Comparison of ENCODE assay signal across 12 cellular contexts in genomic region chr1:42930178-42931107, GRCh38. TPM values are rescaled to one million over a fixed set of nuclear protein-coding genes. Genes with fewer than 3 reads are reported as not detected.
DNase-seq lines count a peak whose midpoint lies in the region; ATAC-seq, FAIRE-seq and TF ChIP-seq lines count a peak whose summit lies in the region.
"Had no signal": no experiment of that assay in that cellular context is flagged by ENCODE, and none has a peak within 500 bp of the region (broad histone marks: within the 10 kb centered on the region; RNA-seq: fewer than 3 reads in every experiment).

No MANE protein-coding gene starts in this region.

- DNase-seq in CD8-positive, alpha-beta T cell: no peak
- no peak for DNase-seq in HFFc6
- no peak for DNase-seq in GM12878 (ENCODE audit: low read depth, low spot score)
- DNase-seq in osteoblast (ENCODE audit: insufficient read length, low spot score, missing footprints): peak; percentile 43
- no peak for DNase-seq in SKM-1 treated with dmso at 0.1 percent for 144 hours (lab: John Stamatoyannopoulos, UW; ENCODE audit: unreplicated experiment)
- DNase-seq: DMS 273 treated with DMSO at 0.1 percent for 48 hours, NCI-H2171 treated with DMSO at 0.1 percent for 48 hours, testis had no signal

- peaks cover 65% of the 10 kb centered on the region for H3K4me1 Mint-ChIP-seq in CD8-positive, alpha-beta T cell (ENCODE audit: low read depth)
- H3K4me1 Mint-ChIP-seq in HFFc6 (ENCODE audit: low read depth): peaks cover 36% of the 10 kb centered on the region

- peak overlapping the region; percentile 70 for H3K4me3 Mint-ChIP-seq in CD8-positive, alpha-beta T cell
- no peak overlapping the region for H3K4me3 Mint-ChIP-seq in HFFc6
- H3K4me3 Mint-ChIP-seq: nephron progenitor cell had no signal

- no peak for TF ChIP-seq CTCF in CD8-positive, alpha-beta T cell (IDR thresholded peaks at IDR 0.05)
- TF ChIP-seq CTCF in HFFc6 (IDR thresholded peaks at IDR 0.05) (no peak), GM12878 (IDR thresholded peaks at IDR 0.05 in 2 of 3, conservative IDR thresholded peaks at IDR 0.05 in 1 of 3; ENCODE audit: control insufficient read depth in 2 of 3, extremely low read depth in 1 of 3, insufficient read depth in 1 of 3, low read depth in 3 of 3, low read length in 3 of 3) (no peak), osteoblast (IDR thresholded peaks at IDR 0.05; ENCODE audit: extremely low read depth, low read depth, low read length) (no peak)

- WGBS in GM12878 (ENCODE audit: insufficient coverage, insufficient replicate concordance, low lambda C conversion rate, missing lambda C conversion rate): 95% methylated on average over 25 of the region's 25 CpGs

- H3K79me2 ChIP-seq in GM12878 (ENCODE audit: control insufficient read depth, insufficient read depth, low read length) (peaks cover 58% of the 10 kb centered on the region), osteoblast (ENCODE audit: insufficient read depth, low read length) (peaks cover 37% of the 10 kb centered on the region)

- H3K27me3 Mint-ChIP-seq in CD8-positive, alpha-beta T cell (ENCODE audit: low read depth): no peaks in the 10 kb centered on the region
- H3K27me3 Mint-ChIP-seq in HFFc6 (ENCODE audit: insufficient read depth): peaks cover 7% of the 10 kb centered on the region

- TF ChIP-seq EP300 in GM12878 (IDR thresholded peaks at IDR 0.05; ENCODE audit: borderline replicate concordance in 1 of 2, control insufficient read depth in 1 of 2, low read depth in 2 of 2, low read length in 2 of 2): no peak

- peak overlapping the region; percentile 43 for H3K4me3 ChIP-seq in CD8-positive, alpha-beta T cell (ENCODE audit: low read depth, low read length)
- H3K4me3 ChIP-seq in GM12878 (0 out of 2 replicates have a peak overlapping the region, but pooled peaks have one; percentile 17), osteoblast (ENCODE audit: insufficient read depth, low read length) (no peak overlapping the region)
- H3K4me3 ChIP-seq: testis had no signal

- H3K9me3 Mint-ChIP-seq in CD8-positive, alpha-beta T cell: no peaks in the 10 kb centered on the region
- H3K9me3 Mint-ChIP-seq in HFFc6: no peaks in the 10 kb centered on the region
- H3K9me3 Mint-ChIP-seq: nephron progenitor cell had no signal

- H3K27ac ChIP-seq in CD8-positive, alpha-beta T cell (ENCODE audit: low read depth, low read length): peak overlapping the region; percentile 63
- H3K27ac ChIP-seq in GM12878 (ENCODE audit: control insufficient read depth, insufficient read depth) (peak overlapping the region; percentile 95), osteoblast (ENCODE audit: low read depth, low read length) (no peak overlapping the region)
- H3K27ac ChIP-seq: testis had no signal

- H3K27me3 ChIP-seq in CD8-positive, alpha-beta T cell (ENCODE audit: insufficient read depth, low read length): no peaks in the 10 kb centered on the region
- H3K27me3 ChIP-seq in GM12878 (replicated peaks in 1 of 2; ENCODE audit: control insufficient read depth in 2 of 2, insufficient read depth in 2 of 2, low read length in 1 of 2) (no peaks in the 10 kb centered on the region), osteoblast (ENCODE audit: insufficient read depth, low read length) (no peaks in the 10 kb centered on the region)
- H3K27me3 ChIP-seq: testis had no signal

- peaks cover 42% of the 10 kb centered on the region for H3K36me3 ChIP-seq in CD8-positive, alpha-beta T cell (ENCODE audit: insufficient read depth, low read length)
- H3K36me3 ChIP-seq in GM12878 (ENCODE audit: control insufficient read depth in 2 of 2, insufficient read depth in 2 of 2, low read length in 1 of 2): peaks cover 62 to 73% of the 10 kb centered on the region in 2 experiments
- peaks cover 54% of the 10 kb centered on the region for H3K36me3 ChIP-seq in osteoblast (ENCODE audit: insufficient read depth, low read length)

- in situ Hi-C loops in GM12878 (cut with MboI): no loop called here

- SMC1A ChIA-PET in GM12878 (lab: Charles Lee; ENCODE audit: uncharacterized antibody, unreplicated experiment): no interaction called here

- RAD21 ChIA-PET in GM12878 (lab: Charles Lee; ENCODE audit: unreplicated experiment): no interaction called here

- peak overlapping the region; percentile 67; the same call in 1 of the 2 replicates for H3K9ac ChIP-seq in GM12878 (ENCODE audit: control insufficient read depth, insufficient read depth, low read length)

- no peak for FAIRE-seq in GM12878 (lab: Jason Lieb, UNC)

- H3K9me3 ChIP-seq in CD8-positive, alpha-beta T cell (ENCODE audit: low read length): no peaks in the 10 kb centered on the region
- H3K9me3 ChIP-seq in GM12878 (replicated peaks; ENCODE audit: control insufficient read depth, insufficient read depth, low read length) (no peaks in the 10 kb centered on the region), osteoblast (ENCODE audit: low read depth, low read length) (no peaks in the 10 kb centered on the region)
- H3K9me3 ChIP-seq: testis had no signal

- no TSS peak for BruUV-seq in GM12878 (replicated peaks; lab: Mats Ljungman, UMichigan)

- POLR2A ChIA-PET in CD8-positive, alpha-beta T cell (lab: Charles Lee): no interaction called here
- POLR2A ChIA-PET in GM12878 (lab: Charles Lee): no interaction called here

- H3K4me2 ChIP-seq in GM12878 (ENCODE audit: control insufficient read depth, insufficient read depth): peak overlapping the region; percentile 91
- H3K4me2 ChIP-seq in osteoblast (ENCODE audit: insufficient read depth, low read length): no peak overlapping the region

- H4K20me1 ChIP-seq in GM12878 (ENCODE audit: control insufficient read depth, insufficient read depth): no peaks in the 10 kb centered on the region
- H4K20me1 ChIP-seq in osteoblast (ENCODE audit: insufficient read depth, low read length): no peaks in the 10 kb centered on the region

- no peak overlapping the region for H2AFZ ChIP-seq in GM12878 (ENCODE audit: control insufficient read depth, low read depth, low read length)
- no peak overlapping the region for H2AFZ ChIP-seq in osteoblast (ENCODE audit: low read length)

- no peak for ATAC-seq in CD8-positive, alpha-beta T cell
- ATAC-seq in GM12878: no peak
- no peak for ATAC-seq in GM19467 (IDR thresholded peaks at IDR 0.05; ENCODE audit: unreplicated experiment)
- no peak for ATAC-seq in HG03342 (IDR thresholded peaks at IDR 0.05; ENCODE audit: unreplicated experiment)
- ATAC-seq in GM18498 (IDR thresholded peaks at IDR 0.05; ENCODE audit: unreplicated experiment): no peak

- CTCF ChIA-PET in CD8-positive, alpha-beta T cell (lab: Charles Lee): interaction anchor here (0.9 kb wide), 1 partner anchor 143 kb away, joined by 4 read pairs; no protein-coding TSS in a partner anchor
- CTCF ChIA-PET in GM12878 (lab: Yijun Ruan, JAX): interaction anchor here (2.4 kb wide), 1 partner anchor 143 kb away, joined by 24 read pairs; no protein-coding TSS in a partner anchor

- peaks cover 70% of the 10 kb centered on the region for H3K36me3 Mint-ChIP-seq in CD8-positive, alpha-beta T cell
- peaks cover 43% of the 10 kb centered on the region for H3K36me3 Mint-ChIP-seq in HFFc6 (ENCODE audit: low read depth)

- TF ChIP-seq POLR2A in GM12878 (IDR thresholded peaks at IDR 0.05; ENCODE audit: low read depth, low read length): no peak; the same call in 1 of the 2 replicates

- H3K27ac Mint-ChIP-seq in CD8-positive, alpha-beta T cell: peak overlapping the region; percentile 95
- H3K27ac Mint-ChIP-seq in HFFc6: peak overlapping the region; percentile 36; the same call in 1 of the 2 replicates

- H3K4me1 ChIP-seq in CD8-positive, alpha-beta T cell (ENCODE audit: insufficient read depth, low read length): peaks cover 62% of the 10 kb centered on the region
- H3K4me1 ChIP-seq in GM12878 (ENCODE audit: control insufficient read depth, insufficient read depth, low read length) (peaks cover 56% of the 10 kb centered on the region), osteoblast (ENCODE audit: insufficient read depth, low read length) (peaks cover 6% of the 10 kb centered on the region)
- H3K4me1 ChIP-seq: testis had no signal

- intact Hi-C loops in CD8-positive, alpha-beta T cell (cut with DNase I, micrococcal nuclease): loop anchor here (1.0 to 10.0 kb wide), 6 partner anchors 7 to 896 kb away; partner anchors contain the start of genes CDC20 (in 1 of the 2), ELOVL1 (in 1 of the 2) and SLC2A1 (in 1 of the 2)
- intact Hi-C loops in GM12878 (cut with micrococcal nuclease; ENCODE audit: unreplicated experiment): loop anchor here (1.0 to 5.0 kb wide), 2 partner anchors 28 to 248 kb away; partner anchors contain the start of genes SLC2A1 and YBX1

- no peak for TF ChIP-seq RAD21 in GM12878 (IDR thresholded peaks at IDR 0.05; ENCODE audit: insufficient read depth, low read depth, low read length)

RNA-seq across cellular contexts. Expression of gene SLC2A1, which starts 28.2 kb away (rescaled TPM):
- 10 to 100 TPM; 85.0 to 97.2 TPM for total RNA-seq in CD8-positive, alpha-beta T cell
- 100 to 1,000 TPM in 4 of 6 experiments, 10 to 100 TPM in 2; 89.7 to 174 (median 105) TPM for total RNA-seq in HFFc6 (2021; fragmentation: NEBNext Ultra II Directional; extraction: Animal tissue kit (Norgen Biotek cat#: 25700))
- total RNA-seq in GM12878 (2013; cell fraction: nucleolus; rRNA removed): 231 and 256 TPM in 2 replicates
- total RNA-seq in GM12878 (2014; rRNA removed): 51.6 and 59.6 TPM in 2 replicates
- total RNA-seq in GM12878 (2014; rRNA removed; fragmentation: Illumina TruSeq; extraction: Trizol): 21.1 and 21.9 TPM in 2 replicates
- 59.5 and 62.7 TPM in 2 replicates for total RNA-seq in GM12878 (2021)
- 14.2 TPM for polyA plus RNA-seq in GM12878 (2011; ENCODE audit: low read depth)
- 24.6 and 61.0 TPM in 2 replicates for polyA plus RNA-seq in GM12878 (2011; rRNA removed)
- polyA plus RNA-seq in GM12878 (2011; cell fraction: cytosol; rRNA removed): 65.0 and 66.9 TPM in 2 replicates
- 133 and 156 TPM in 2 replicates for polyA plus RNA-seq in GM12878 (2011; cell fraction: nucleus; rRNA removed)
- 31.0 and 72.3 TPM in 2 replicates for polyA plus RNA-seq in GM12878 (2012)
- polyA plus RNA-seq in GM12878 (2014; fragmentation: Illumina TruSeq; extraction: Trizol): 19.1 and 24.0 TPM in 2 replicates
- polyA plus RNA-seq in GM12878 (2014; fragmentation: Nextera tagmentation; extraction: Ambion mirVana): 1 to 10 TPM; 5.7 to 8.2 TPM
- polyA plus RNA-seq in GM12878 (2014; rRNA removed): 28.7 and 29.0 TPM in 2 replicates
- polyA plus RNA-seq in GM12878 (2016; fragmentation: Nextera tagmentation; extraction: Ambion mirVana): 10 to 100 TPM; 65.2 to 66.0 TPM
- 75.2 and 106 TPM in 2 replicates for polyA minus RNA-seq in GM12878 (2011; rRNA and poly(A)+ RNA removed)
- 35.3 and 45.0 TPM in 2 replicates for polyA minus RNA-seq in GM12878 (2011; cell fraction: cytosol; rRNA and poly(A)+ RNA removed)
- polyA minus RNA-seq in GM12878 (2011; cell fraction: nucleus; rRNA and poly(A)+ RNA removed): 71.8 and 100 TPM in 2 replicates
- 28.3 and 43.4 TPM in 2 replicates for total RNA-seq in osteoblast
